ENCODE assay signal across 2 cellular contexts in the genomic region with DNA sequence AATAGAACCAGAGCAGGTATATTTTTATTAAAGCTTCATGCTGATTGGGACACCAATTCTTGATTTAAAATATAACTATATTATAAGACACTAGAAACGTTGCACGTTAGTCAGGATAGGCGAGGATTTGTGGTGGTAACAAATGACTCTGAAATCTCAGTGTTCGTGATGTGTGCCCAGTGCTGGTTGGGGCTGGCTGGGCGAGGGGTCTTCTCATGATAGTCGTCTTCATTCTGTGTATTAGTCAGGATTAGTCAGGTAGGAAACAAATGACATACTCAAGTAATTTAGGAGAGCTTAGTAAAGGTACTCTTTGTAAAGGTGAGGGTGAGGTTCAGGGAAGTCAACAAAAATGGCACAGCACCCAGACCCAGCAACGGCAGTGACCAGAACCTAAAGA.
TF ChIP-seq lines count a peak whose summit lies in the region.

No MANE protein-coding gene starts in this region.

TF ChIP-seq in IMR-90, 13 proteins besides CTCF, POLR2A, EP300 and RAD21:
- no peak for TF ChIP-seq BHLHE40 (IDR thresholded peaks at IDR 0.05; ENCODE audit: low read depth, low read length)
- TF ChIP-seq, protein P1, sequence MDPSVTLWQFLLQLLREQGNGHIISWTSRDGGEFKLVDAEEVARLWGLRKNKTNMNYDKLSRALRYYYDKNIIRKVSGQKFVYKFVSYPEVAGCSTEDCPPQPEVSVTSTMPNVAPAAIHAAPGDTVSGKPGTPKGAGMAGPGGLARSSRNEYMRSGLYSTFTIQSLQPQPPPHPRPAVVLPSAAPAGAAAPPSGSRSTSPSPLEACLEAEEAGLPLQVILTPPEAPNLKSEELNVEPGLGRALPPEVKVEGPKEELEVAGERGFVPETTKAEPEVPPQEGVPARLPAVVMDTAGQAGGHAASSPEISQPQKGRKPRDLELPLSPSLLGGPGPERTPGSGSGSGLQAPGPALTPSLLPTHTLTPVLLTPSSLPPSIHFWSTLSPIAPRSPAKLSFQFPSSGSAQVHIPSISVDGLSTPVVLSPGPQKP (IDR thresholded peaks at IDR 0.05; ENCODE audit: borderline replicate concordance, low read depth, low read length): no peak
- no peak for TF ChIP-seq CHD1 (IDR thresholded peaks at IDR 0.05; ENCODE audit: low read depth, low read length)
- no peak for TF ChIP-seq MAFK (IDR thresholded peaks at IDR 0.05; ENCODE audit: low read depth, low read length)
- TF ChIP-seq, protein P2, sequence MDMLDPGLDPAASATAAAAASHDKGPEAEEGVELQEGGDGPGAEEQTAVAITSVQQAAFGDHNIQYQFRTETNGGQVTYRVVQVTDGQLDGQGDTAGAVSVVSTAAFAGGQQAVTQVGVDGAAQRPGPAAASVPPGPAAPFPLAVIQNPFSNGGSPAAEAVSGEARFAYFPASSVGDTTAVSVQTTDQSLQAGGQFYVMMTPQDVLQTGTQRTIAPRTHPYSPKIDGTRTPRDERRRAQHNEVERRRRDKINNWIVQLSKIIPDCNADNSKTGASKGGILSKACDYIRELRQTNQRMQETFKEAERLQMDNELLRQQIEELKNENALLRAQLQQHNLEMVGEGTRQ (IDR thresholded peaks at IDR 0.05; ENCODE audit: low read depth, low read length): no peak
- TF ChIP-seq NFE2L2 (IDR thresholded peaks at IDR 0.05; ENCODE audit: low read depth, low read length): no peak
- no peak for TF ChIP-seq RFX5 (IDR thresholded peaks at IDR 0.05; ENCODE audit: low read depth, low read length)
- TF ChIP-seq RCOR1 (IDR thresholded peaks at IDR 0.05; ENCODE audit: insufficient replicate concordance, low read length): no peak
- no peak for TF ChIP-seq MXI1 (IDR thresholded peaks at IDR 0.05; ENCODE audit: borderline replicate concordance, low read depth, low read length)
- TF ChIP-seq CEBPB (IDR thresholded peaks at IDR 0.05; ENCODE audit: low read depth, low read length): no peak
- no peak for TF ChIP-seq SMC3 (IDR thresholded peaks at IDR 0.05; ENCODE audit: low read depth, low read length)
- TF ChIP-seq FOS (IDR thresholded peaks at IDR 0.05; ENCODE audit: low read depth, low read length): no peak
- no peak for TF ChIP-seq MAZ (IDR thresholded peaks at IDR 0.05; ENCODE audit: borderline replicate concordance, low read depth, low read length)

TF ChIP-seq in SK-N-SH treated with all-trans-retinoic acid at 6 μM for 48 hours, 23 proteins besides CTCF, POLR2A, EP300 and RAD21:
- no peak for TF ChIP-seq OSR1 (CRISPR knock-in tag; IDR thresholded peaks at IDR 0.05)
- TF ChIP-seq, protein P3, sequence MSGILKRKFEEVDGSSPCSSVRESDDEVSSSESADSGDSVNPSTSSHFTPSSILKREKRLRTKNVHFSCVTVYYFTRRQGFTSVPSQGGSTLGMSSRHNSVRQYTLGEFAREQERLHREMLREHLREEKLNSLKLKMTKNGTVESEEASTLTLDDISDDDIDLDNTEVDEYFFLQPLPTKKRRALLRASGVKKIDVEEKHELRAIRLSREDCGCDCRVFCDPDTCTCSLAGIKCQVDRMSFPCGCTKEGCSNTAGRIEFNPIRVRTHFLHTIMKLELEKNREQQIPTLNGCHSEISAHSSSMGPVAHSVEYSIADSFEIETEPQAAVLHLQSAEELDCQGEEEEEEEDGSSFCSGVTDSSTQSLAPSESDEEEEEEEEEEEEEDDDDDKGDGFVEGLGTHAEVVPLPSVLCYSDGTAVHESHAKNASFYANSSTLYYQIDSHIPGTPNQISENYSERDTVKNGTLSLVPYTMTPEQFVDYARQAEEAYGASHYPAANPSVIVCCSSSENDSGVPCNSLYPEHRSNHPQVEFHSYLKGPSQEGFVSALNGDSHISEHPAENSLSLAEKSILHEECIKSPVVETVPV (CRISPR knock-in tag; IDR thresholded peaks at IDR 0.05): no peak
- no peak for TF ChIP-seq BACH2 (CRISPR knock-in tag; IDR thresholded peaks at IDR 0.05; ENCODE audit: borderline replicate concordance)
- TF ChIP-seq, protein P4, sequence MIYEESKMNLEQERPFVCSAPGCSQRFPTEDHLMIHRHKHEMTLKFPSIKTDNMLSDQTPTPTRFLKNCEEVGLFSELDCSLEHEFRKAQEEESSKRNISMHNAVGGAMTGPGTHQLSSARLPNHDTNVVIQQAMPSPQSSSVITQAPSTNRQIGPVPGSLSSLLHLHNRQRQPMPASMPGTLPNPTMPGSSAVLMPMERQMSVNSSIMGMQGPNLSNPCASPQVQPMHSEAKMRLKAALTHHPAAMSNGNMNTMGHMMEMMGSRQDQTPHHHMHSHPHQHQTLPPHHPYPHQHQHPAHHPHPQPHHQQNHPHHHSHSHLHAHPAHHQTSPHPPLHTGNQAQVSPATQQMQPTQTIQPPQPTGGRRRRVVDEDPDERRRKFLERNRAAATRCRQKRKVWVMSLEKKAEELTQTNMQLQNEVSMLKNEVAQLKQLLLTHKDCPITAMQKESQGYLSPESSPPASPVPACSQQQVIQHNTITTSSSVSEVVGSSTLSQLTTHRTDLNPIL (CRISPR knock-in tag; IDR thresholded peaks at IDR 0.05; ENCODE audit: low read depth): no peak
- TF ChIP-seq RARB (CRISPR knock-in tag; IDR thresholded peaks at IDR 0.05): no peak
- TF ChIP-seq TOX (CRISPR knock-in tag; IDR thresholded peaks at IDR 0.05; ENCODE audit: borderline replicate concordance): no peak
- TF ChIP-seq ZC3H10 (CRISPR knock-in tag; IDR thresholded peaks at IDR 0.05): no peak
- TF ChIP-seq ZNF8 (CRISPR knock-in tag; IDR thresholded peaks at IDR 0.05): no peak
- TF ChIP-seq, protein P5, sequence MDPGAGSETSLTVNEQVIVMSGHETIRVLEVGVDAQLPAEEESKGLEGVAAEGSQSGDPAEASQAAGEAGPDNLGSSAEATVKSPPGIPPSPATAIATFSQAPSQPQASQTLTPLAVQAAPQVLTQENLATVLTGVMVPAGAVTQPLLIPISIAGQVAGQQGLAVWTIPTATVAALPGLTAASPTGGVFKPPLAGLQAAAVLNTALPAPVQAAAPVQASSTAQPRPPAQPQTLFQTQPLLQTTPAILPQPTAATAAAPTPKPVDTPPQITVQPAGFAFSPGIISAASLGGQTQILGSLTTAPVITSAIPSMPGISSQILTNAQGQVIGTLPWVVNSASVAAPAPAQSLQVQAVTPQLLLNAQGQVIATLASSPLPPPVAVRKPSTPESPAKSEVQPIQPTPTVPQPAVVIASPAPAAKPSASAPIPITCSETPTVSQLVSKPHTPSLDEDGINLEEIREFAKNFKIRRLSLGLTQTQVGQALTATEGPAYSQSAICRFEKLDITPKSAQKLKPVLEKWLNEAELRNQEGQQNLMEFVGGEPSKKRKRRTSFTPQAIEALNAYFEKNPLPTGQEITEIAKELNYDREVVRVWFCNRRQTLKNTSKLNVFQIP (CRISPR knock-in tag; IDR thresholded peaks at IDR 0.05; ENCODE audit: borderline replicate concordance, low read depth): no peak
- no peak for TF ChIP-seq ZFP3 (CRISPR knock-in tag; IDR thresholded peaks at IDR 0.05)
- no peak for TF ChIP-seq ARNTL (CRISPR knock-in tag; IDR thresholded peaks at IDR 0.05; ENCODE audit: borderline replicate concordance, low read depth)
- TF ChIP-seq, protein P6, sequence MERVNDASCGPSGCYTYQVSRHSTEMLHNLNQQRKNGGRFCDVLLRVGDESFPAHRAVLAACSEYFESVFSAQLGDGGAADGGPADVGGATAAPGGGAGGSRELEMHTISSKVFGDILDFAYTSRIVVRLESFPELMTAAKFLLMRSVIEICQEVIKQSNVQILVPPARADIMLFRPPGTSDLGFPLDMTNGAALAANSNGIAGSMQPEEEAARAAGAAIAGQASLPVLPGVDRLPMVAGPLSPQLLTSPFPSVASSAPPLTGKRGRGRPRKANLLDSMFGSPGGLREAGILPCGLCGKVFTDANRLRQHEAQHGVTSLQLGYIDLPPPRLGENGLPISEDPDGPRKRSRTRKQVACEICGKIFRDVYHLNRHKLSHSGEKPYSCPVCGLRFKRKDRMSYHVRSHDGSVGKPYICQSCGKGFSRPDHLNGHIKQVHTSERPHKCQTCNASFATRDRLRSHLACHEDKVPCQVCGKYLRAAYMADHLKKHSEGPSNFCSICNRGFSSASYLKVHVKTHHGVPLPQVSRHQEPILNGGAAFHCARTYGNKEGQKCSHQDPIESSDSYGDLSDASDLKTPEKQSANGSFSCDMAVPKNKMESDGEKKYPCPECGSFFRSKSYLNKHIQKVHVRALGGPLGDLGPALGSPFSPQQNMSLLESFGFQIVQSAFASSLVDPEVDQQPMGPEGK (CRISPR knock-in tag; IDR thresholded peaks at IDR 0.05; ENCODE audit: borderline replicate concordance): no peak
- TF ChIP-seq ISL1 (CRISPR knock-in tag; IDR thresholded peaks at IDR 0.05): no peak
- no peak for TF ChIP-seq ZFP30 (CRISPR knock-in tag; IDR thresholded peaks at IDR 0.05)
- TF ChIP-seq ESRRG (CRISPR knock-in tag; IDR thresholded peaks at IDR 0.05): no peak
- TF ChIP-seq SNAI2 (CRISPR knock-in tag; IDR thresholded peaks at IDR 0.05): no peak
- TF ChIP-seq GLIS3 (CRISPR knock-in tag; IDR thresholded peaks at IDR 0.05): no peak
- TF ChIP-seq PPARA (CRISPR knock-in tag; IDR thresholded peaks at IDR 0.05; ENCODE audit: borderline replicate concordance): no peak
